ENCODE assay signal across 8 cellular contexts in the genomic region with DNA sequence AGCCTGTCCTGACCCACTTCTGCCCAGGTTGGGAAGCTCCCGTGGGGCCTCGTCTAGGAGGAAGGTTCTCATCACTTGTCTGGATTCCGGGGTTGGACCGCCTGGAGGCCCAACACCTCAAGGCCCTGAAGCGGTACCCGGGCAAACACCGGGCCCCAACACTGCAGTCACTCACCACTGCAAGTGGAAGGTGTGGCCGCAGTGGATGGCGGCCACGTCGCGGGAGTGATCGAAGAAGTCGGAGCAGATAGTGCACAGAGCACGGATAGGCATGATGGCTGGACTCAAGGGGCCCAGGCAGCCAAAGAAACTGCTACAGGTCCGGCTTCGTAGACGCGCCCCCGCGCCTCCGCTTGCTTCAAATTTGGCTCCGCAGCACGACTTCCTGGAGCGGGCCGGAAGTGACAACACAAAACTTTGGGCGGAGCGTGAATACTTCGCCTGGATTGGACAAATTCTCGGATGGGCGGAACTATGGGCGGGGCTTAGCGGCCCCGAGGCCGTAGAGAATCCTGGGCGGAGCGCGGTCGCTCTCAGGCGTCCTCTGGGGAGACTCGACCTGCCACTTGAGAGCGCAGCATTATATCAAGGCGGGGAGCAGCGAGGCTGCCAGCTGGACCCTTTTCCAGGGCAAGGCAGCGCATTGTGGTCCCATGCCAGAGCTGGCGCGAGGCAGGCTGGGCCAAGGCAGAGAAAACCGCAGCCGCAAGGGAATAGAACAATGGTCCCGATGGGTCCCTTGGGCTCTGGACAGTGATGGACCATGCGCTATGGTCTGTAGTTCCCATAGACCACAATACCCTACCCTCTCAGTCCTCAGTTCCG. TPM values are rescaled to one million over a fixed set of nuclear protein-coding genes. Genes with fewer than 3 reads are reported as not detected.
A peak's percentile ranks its signal among the peaks of the same experiment; 100 is the strongest.
DNase-seq lines count a peak whose midpoint lies in the region; ATAC-seq and TF ChIP-seq lines count a peak whose summit lies in the region.

Gene TRAIP (minus strand): TSS at position 384 of the 825 bp plus-strand sequence. CDS start 111 bp downstream, at position 273.

- no peaks in the 10 kb centered on the region for H3K27me3 ChIP-seq in breast epithelium

- intact Hi-C loops in breast epithelium (cut with DNase I; ENCODE audit: low total_unique reads) = no loop called here

- no peaks in the 10 kb centered on the region for H3K36me3 ChIP-seq in breast epithelium

- H3K4me3 ChIP-seq in AG04449 (ENCODE audit: low read depth, low read length) = peak within 1 kb of the TSS; percentile 88
- H3K4me3 ChIP-seq in breast epithelium = peak within 1 kb of the TSS; percentile 61 to 75 (median 63)
- H3K4me3 ChIP-seq in skin epidermis = peak within 1 kb of the TSS; percentile 38 to 70 (median 54)

- peak; percentile 24 for TF ChIP-seq POLR2A in breast epithelium (IDR thresholded peaks at IDR 0.05)

- ATAC-seq in GM18870 (IDR thresholded peaks at IDR 0.05; ENCODE audit: unreplicated experiment) (peak; percentile 88), HG03108 (IDR thresholded peaks at IDR 0.05; ENCODE audit: unreplicated experiment) (peak; percentile 98)

- H3K4me1 ChIP-seq in breast epithelium = peaks cover 0 to 4% of the 10 kb centered on the region in 2 donors

- TF ChIP-seq CTCF in AG04449 (IDR thresholded peaks at IDR 0.05; ENCODE audit: insufficient read depth, low read length, missing control alignments) = no peak
- no peak for TF ChIP-seq CTCF in VCaP (conservative IDR thresholded peaks at IDR 0.05)
- no peak for TF ChIP-seq CTCF in breast epithelium (IDR thresholded peaks at IDR 0.05)

- H3K27ac ChIP-seq in VCaP (peak within 1 kb of the TSS; percentile 72), breast epithelium (peak within 1 kb of the TSS; percentile 81 to 89), skin epidermis (peak within 1 kb of the TSS in 20 of 21 experiments; percentile 2 to 84 (median 62))

- POLR2A ChIA-PET in AG04449 (lab: Yijun Ruan, JAX) = interaction anchor here (0.8 kb wide), 1 partner anchor 57 kb away, joined by 4 read pairs; the partner anchor contains the start of gene CDHR4

- DNase-seq in AG04449 (ENCODE audit: low read depth, low spot score) (peak; percentile 45), NCI-H2196 treated with DMSO at 0.1 percent for 48 hours (lab: John Stamatoyannopoulos, UW; ENCODE audit: unreplicated experiment) (peak; percentile 64), breast epithelium (ENCODE audit: low spot score in 2 of 2) (peak; percentile 89 to 94), iPS-NIHi11 (ENCODE audit: low spot score) (peak; percentile 100)

- H3K9me3 ChIP-seq in breast epithelium = no peaks in the 10 kb centered on the region

- CTCF ChIA-PET in AG04449 (lab: Yijun Ruan, JAX) = interaction anchor here (1.4 to 6.0 kb wide), 3 partner anchors 11 to 53 kb away, joined by 4 to 57 read pairs (median 12); partner anchors contain the start of gene INKA1

RNA-seq across cellular contexts. Expression of gene TRAIP, which starts in this region (rescaled TPM):
- 1 to 10 TPM; 1.6 to 2.0 (median 1.9) TPM for total RNA-seq in breast epithelium

Comparison
In these comparisons a context has a peak if more than half of its experiments do, and no peak if none do; other contexts are left out.
1. Peak in every context shown above with its lines: DNase-seq, ATAC-seq, H3K4me3 ChIP-seq and H3K27ac ChIP-seq.
2. DNase-seq: peak in every context shown above with its lines; median percentile 100 in iPS-NIHi11; 92 in breast epithelium; 64 in NCI-H2196 treated with DMSO at 0.1 percent for 48 hours; 45 in AG04449.